In genomic region chr5:132369471-132370240, GRCh38 we compare ENCODE assay signal across 8 cellular contexts.
A peak's percentile ranks its signal among the peaks of the same experiment; 100 is the strongest.
DNase-seq lines count a peak whose midpoint lies in the region; ATAC-seq lines count a peak whose summit lies in the region.

SLC22A5 (plus strand) TSS chr5:132369710; CDS start chr5:132369973, 263 bp downstream.

- peak; percentile 88 for ATAC-seq in HG02642 (IDR thresholded peaks at IDR 0.05; ENCODE audit: poor library complexity, unreplicated experiment)
- peak; percentile 89 for ATAC-seq in central memory CD8-positive, alpha-beta T cell (replicated peaks; ENCODE audit: extremely low read depth, poor library complexity, severe bottlenecking)

- H3K4me3 Mint-ChIP-seq in central memory CD8-positive, alpha-beta T cell, result peak within 1 kb of the TSS; percentile 79

- H3K4me1 Mint-ChIP-seq in central memory CD8-positive, alpha-beta T cell, result peaks cover 30% of the 10 kb centered on the region

- peak; percentile 7 for DNase-seq in DMS153 treated with DMSO at 0.1 percent for 48 hours (lab: John Stamatoyannopoulos, UW; ENCODE audit: unreplicated experiment)
- no peak for DNase-seq in DMS153 (lab: John Stamatoyannopoulos, UW)
- DNase-seq in NCI-H146 (lab: John Stamatoyannopoulos, UW), result peak; percentile 78
- DNase-seq in activated CD4-positive, CD25-positive, alpha-beta regulatory T cell (lab: John Stamatoyannopoulos, UW), result peak; percentile 36 to 60 (median 53)
- peak; percentile 52 to 58 for DNase-seq in central memory CD8-positive, alpha-beta T cell (ENCODE audit: low spot score in 2 of 2)
- peak; percentile 85 for DNase-seq in kidney tubule cell (ENCODE audit: low spot score)
- peak; percentile 56 to 74 for DNase-seq in stimulated activated CD4-positive, alpha-beta T cell treated with anti-CD3 and anti-CD28 coated beads, Interleukin-1b, Interleukin-23, amount 100 ng/mL, for 4 hours (ENCODE audit: low read depth in 2 of 2)

- peak within 1 kb of the TSS; percentile 84 for H3K27ac Mint-ChIP-seq in central memory CD8-positive, alpha-beta T cell (ENCODE audit: low read depth)

- no peaks in the 10 kb centered on the region for H3K27me3 Mint-ChIP-seq in central memory CD8-positive, alpha-beta T cell

- peaks cover 3% of the 10 kb centered on the region for H3K36me3 Mint-ChIP-seq in central memory CD8-positive, alpha-beta T cell (ENCODE audit: insufficient read depth)

- no peaks in the 10 kb centered on the region for H3K9me3 Mint-ChIP-seq in central memory CD8-positive, alpha-beta T cell
